22 cellular contexts compared by ENCODE assay signal in genomic region chr12:40561395-40561966, GRCh38.
DNase-seq lines count a peak whose midpoint lies in the region; ATAC-seq lines count a peak whose summit lies in the region.
"Had no signal": no experiment of that assay in that cellular context is flagged by ENCODE, and none has a peak within 500 bp of the region (broad histone marks: within the 10 kb centered on the region; RNA-seq: fewer than 3 reads in every experiment).

No MANE protein-coding gene starts in this region.

- H3K9me3 Mint-ChIP-seq in activated CD8-positive, alpha-beta memory T cell treated with anti-CD3 and anti-CD28 coated beads, Interleukin-2, amount 10 ng/mL, durations not matched to agents 7 days and 5 days (ENCODE audit: low read depth) = no peaks in the 10 kb centered on the region

- H3K36me3 Mint-ChIP-seq in activated CD8-positive, alpha-beta memory T cell treated with anti-CD3 and anti-CD28 coated beads, Interleukin-2, amount 10 ng/mL, durations not matched to agents 7 days and 5 days = no peaks in the 10 kb centered on the region
- H3K36me3 Mint-ChIP-seq: activated naive CD8-positive, alpha-beta T cell; CD4-positive, alpha-beta memory T cell; T-cell had no signal

- no peak overlapping the region for H3K4me3 Mint-ChIP-seq in activated CD8-positive, alpha-beta memory T cell treated with anti-CD3 and anti-CD28 coated beads, Interleukin-2, amount 10 ng/mL, durations not matched to agents 7 days and 5 days
- H3K4me3 Mint-ChIP-seq: activated naive CD8-positive, alpha-beta T cell; CD4-positive, alpha-beta memory T cell; T-cell had no signal

- H3K4me1 Mint-ChIP-seq in activated CD8-positive, alpha-beta memory T cell treated with anti-CD3 and anti-CD28 coated beads, Interleukin-2, amount 10 ng/mL, durations not matched to agents 7 days and 5 days = no peaks in the 10 kb centered on the region
- H3K4me1 Mint-ChIP-seq: CD4-positive, alpha-beta memory T cell; T-cell had no signal

- H3K27me3 Mint-ChIP-seq in activated CD8-positive, alpha-beta memory T cell treated with anti-CD3 and anti-CD28 coated beads, Interleukin-2, amount 10 ng/mL, durations not matched to agents 7 days and 5 days = no peaks in the 10 kb centered on the region
- H3K27me3 Mint-ChIP-seq: activated naive CD8-positive, alpha-beta T cell; CD4-positive, alpha-beta memory T cell; T-cell had no signal

- DNase-seq in NCI-H187 (lab: John Stamatoyannopoulos, UW) (no peak), NCI-H2196 (lab: John Stamatoyannopoulos, UW; ENCODE audit: unreplicated experiment) (no peak), DMS79 treated with DMSO at 0.1 percent for 48 hours (lab: John Stamatoyannopoulos, UW) (no peak)
- DNase-seq in activated CD8-positive, alpha-beta memory T cell treated with anti-CD3 and anti-CD28 coated beads, Interleukin-2, amount 10 ng/mL, durations not matched to agents 7 days and 5 days = no peak
- DNase-seq: ACHN; activated CD4-positive, CD25-positive, alpha-beta regulatory T cell treated with anti-CD3 and anti-CD28 coated beads, Interleukin-2, amount 50 U/mL, for 72 hours; CD4-positive, alpha-beta memory T cell; EL; GOT3; NCI-H2081 treated with DMSO at 0.1 percent for 48 hours; NCI-H526 treated with DMSO at 0.1 percent for 48 hours; occipital lobe; RPMI8226; sigmoid colon; stimulated activated CD4-positive, alpha-beta T cell treated with anti-CD3 and anti-CD28 coated beads, Interleukin-4, amount 100 ng/mL, for 1 hour; T-cell had no signal

- CTCF ChIA-PET in activated CD8-positive, alpha-beta memory T cell treated with anti-CD3 and anti-CD28 coated beads, Interleukin-2, amount 10 ng/mL, durations not matched to agents 7 days and 5 days (lab: Charles Lee) = no interaction called here

- peak; percentile 60 for ATAC-seq in GM18498 (IDR thresholded peaks at IDR 0.05; ENCODE audit: unreplicated experiment)
- ATAC-seq in GM19372 (IDR thresholded peaks at IDR 0.05; ENCODE audit: low read depth, unreplicated experiment) = peak; percentile 45
- peak; percentile 70 for ATAC-seq in HG02798 (IDR thresholded peaks at IDR 0.05; ENCODE audit: poor library complexity, unreplicated experiment)
- ATAC-seq in HG03442 (IDR thresholded peaks at IDR 0.05; ENCODE audit: unreplicated experiment) = peak; percentile 49
- ATAC-seq in activated CD8-positive, alpha-beta memory T cell treated with anti-CD3 and anti-CD28 coated beads, Interleukin-2, amount 10 ng/mL, durations not matched to agents 7 days and 5 days = no peak
- ATAC-seq: HepG2, T-cell had no signal

- no peak overlapping the region for H3K27ac Mint-ChIP-seq in activated CD8-positive, alpha-beta memory T cell treated with anti-CD3 and anti-CD28 coated beads, Interleukin-2, amount 10 ng/mL, durations not matched to agents 7 days and 5 days
- H3K27ac Mint-ChIP-seq: activated naive CD8-positive, alpha-beta T cell; CD4-positive, alpha-beta memory T cell; T-cell had no signal
